In the genomic region with DNA sequence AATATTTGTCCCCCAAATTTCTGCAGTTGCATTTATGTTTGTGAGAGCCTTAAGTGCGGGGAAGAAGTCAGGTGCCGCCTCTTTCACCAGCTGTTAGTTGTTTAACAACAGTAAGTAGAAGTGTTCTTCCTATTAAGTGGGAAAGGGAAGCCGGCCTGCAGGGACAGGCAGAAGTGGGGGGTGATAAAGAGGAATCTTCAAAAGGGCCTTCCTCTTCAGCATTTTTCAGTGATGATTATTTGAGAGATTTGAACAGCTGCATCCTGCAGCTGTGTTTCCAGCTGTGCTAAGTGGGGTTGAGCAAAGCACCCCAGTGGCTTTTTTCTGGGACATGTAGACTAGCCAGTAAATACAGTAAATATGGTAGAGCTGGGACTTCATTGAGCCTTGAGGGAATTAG, we compare ENCODE assay signal across 10 cellular contexts. TPM values are rescaled to one million over a fixed set of nuclear protein-coding genes. Genes with fewer than 3 reads are reported as not detected.
A peak's percentile ranks its signal among the peaks of the same experiment; 100 is the strongest.
DNase-seq lines count a peak whose midpoint lies in the region.
"Had no signal": no experiment of that assay in that cellular context is flagged by ENCODE, and none has a peak within 500 bp of the region (broad histone marks: within the 10 kb centered on the region; RNA-seq: fewer than 3 reads in every experiment).

No MANE protein-coding gene starts in this region.

- DNase-seq in NCI-H748 (lab: John Stamatoyannopoulos, UW; ENCODE audit: unreplicated experiment) (peak; percentile 45), NCI-H748 treated with DMSO at 0.1 percent for 48 hours (lab: John Stamatoyannopoulos, UW) (no peak), NCI-H345 (lab: John Stamatoyannopoulos, UW) (peak; percentile 19), dermis microvascular lymphatic vessel endothelial cell (ENCODE audit: low read depth in 2 of 2) (peak; percentile 21 to 39), skeletal muscle cell (ENCODE audit: low read depth) (peak; percentile 39), DMS153 treated with DMSO at 0.1 percent for 48 hours (lab: John Stamatoyannopoulos, UW; ENCODE audit: unreplicated experiment) (no peak), SHP77 (lab: John Stamatoyannopoulos, UW) (no peak)
- no peak for DNase-seq in activated CD4-positive, alpha-beta T cell treated with anti-CD3 and anti-CD28 coated beads for 48 hours
- DNase-seq: NCI-H1105, transverse colon had no signal

- no peak overlapping the region for H3K4me3 ChIP-seq in skeletal muscle cell (ENCODE audit: low read depth, low read length)
- H3K4me3 ChIP-seq: transverse colon had no signal

RNA-seq across cellular contexts. Expression of gene SLC38A1, which starts 32.1 kb away (rescaled TPM):
- total RNA-seq in dermis microvascular lymphatic vessel endothelial cell, result 113 and 142 TPM in 2 replicates

Comparison
In these comparisons a context has a peak if more than half of its experiments do, and no peak if none do; other contexts are left out.
1. DNase-seq: peak in NCI-H748 (single experiment), NCI-H345 (single experiment), dermis microvascular lymphatic vessel endothelial cell (2 of 2) and skeletal muscle cell (single experiment); none in NCI-H748 treated with DMSO at 0.1 percent for 48 hours (single experiment), DMS153 treated with DMSO at 0.1 percent for 48 hours (single experiment), SHP77 (0 of 2) and activated CD4-positive, alpha-beta T cell treated with anti-CD3 and anti-CD28 coated beads for 48 hours (single experiment).